21 cellular contexts compared by ENCODE assay signal in genomic region chr18:6819332-6819731, GRCh38.
DNase-seq lines count a peak whose midpoint lies in the region; ATAC-seq, FAIRE-seq and TF ChIP-seq lines count a peak whose summit lies in the region.
"Had no signal": no experiment of that assay in that cellular context is flagged by ENCODE, and none has a peak within 500 bp of the region (broad histone marks: within the 10 kb centered on the region; RNA-seq: fewer than 3 reads in every experiment).

No MANE protein-coding gene starts in this region.

- H3K79me2 ChIP-seq in GM23338 (replicated peaks; ENCODE audit: insufficient read depth) = no peaks in the 10 kb centered on the region

- no peaks in the 10 kb centered on the region for H3F3A ChIP-seq in GM23338 (replicated peaks; ENCODE audit: low read depth)

- no peaks in the 10 kb centered on the region for H3K36me3 ChIP-seq in GM23338 (ENCODE audit: insufficient read depth)
- no peaks in the 10 kb centered on the region for H3K36me3 ChIP-seq in small intestine (ENCODE audit: control insufficient read depth in 2 of 2, insufficient read depth in 2 of 2, low read length in 2 of 2)
- H3K36me3 ChIP-seq: BLaER1 treated with 17β-estradiol and CSF1 and Interleukin-3, amounts not matched to agents 10 nM and 100 nM had no signal

- WGBS in small intestine, 3 donors = 0 to 51% (median 47%) methylated on average over 1 of the region's 1 CpG

- peak; percentile 35; the same call in 2 of the 3 replicates for ATAC-seq in GM23338
- ATAC-seq in effector memory CD8-positive, alpha-beta T cell (replicated peaks) = no peak
- ATAC-seq: A549; CD8-positive, alpha-beta T cell had no signal

- no peak for DNase-seq in GM23338 (ENCODE audit: low spot score)
- DNase-seq in islet precursor cell = peak; percentile 61
- peak; percentile 8 for DNase-seq in small intestine
- no peak for DNase-seq in effector memory CD8-positive, alpha-beta T cell
- no peak for DNase-seq in midbrain (lab: John Stamatoyannopoulos, UW)
- DNase-seq: AML-193; Calu3; CD4-positive, alpha-beta T cell; CD8-positive, alpha-beta T cell; DMS79 treated with DMSO at 0.1 percent for 48 hours; GF-D8 had no signal

- H3K4me1 Mint-ChIP-seq in GM23338 = peaks cover 13% of the 10 kb centered on the region
- H3K4me1 Mint-ChIP-seq in effector memory CD8-positive, alpha-beta T cell (ENCODE audit: low read depth in 2 of 2) = no peaks in the 10 kb centered on the region
- H3K4me1 Mint-ChIP-seq: B cell had no signal

- H3K9me3 ChIP-seq in small intestine (ENCODE audit: control insufficient read depth, low read depth) = no peaks in the 10 kb centered on the region
- H3K9me3 ChIP-seq: A549; BLaER1 treated with 17β-estradiol and CSF1 and Interleukin-3, amounts not matched to agents 10 nM and 100 nM; Caco-2 had no signal

- H3K27me3 Mint-ChIP-seq in GM23338 (ENCODE audit: insufficient read depth, low read depth, poor library complexity) = no peaks in the 10 kb centered on the region
- H3K27me3 Mint-ChIP-seq in effector memory CD8-positive, alpha-beta T cell = no peaks in the 10 kb centered on the region
- H3K27me3 Mint-ChIP-seq: B cell; CD4-positive, alpha-beta T cell had no signal

- no peaks in the 10 kb centered on the region for H3K9me3 Mint-ChIP-seq in GM23338
- H3K9me3 Mint-ChIP-seq in effector memory CD8-positive, alpha-beta T cell = peaks cover 3 to 18% of the 10 kb centered on the region in 2 donors

- no peak overlapping the region for H3K4me3 ChIP-seq in GM23338
- no peak overlapping the region for H3K4me3 ChIP-seq in small intestine (ENCODE audit: low read depth in 1 of 2, low read length in 2 of 2)
- H3K4me3 ChIP-seq: A549; BLaER1 treated with 17β-estradiol and CSF1 and Interleukin-3, amounts not matched to agents 10 nM and 100 nM had no signal

- H3K4me3 Mint-ChIP-seq in GM23338 = no peak overlapping the region
- H3K4me3 Mint-ChIP-seq in effector memory CD8-positive, alpha-beta T cell = no peak overlapping the region
- H3K4me3 Mint-ChIP-seq: B cell; CD4-positive, alpha-beta T cell; CD8-positive, alpha-beta T cell had no signal

- H3K9me2 ChIP-seq in GM23338 (ENCODE audit: insufficient read depth) = no peaks in the 10 kb centered on the region

- no peak overlapping the region for H2AFZ ChIP-seq in GM23338

- no peaks in the 10 kb centered on the region for H3K27me3 ChIP-seq in GM23338 (ENCODE audit: insufficient read depth)
- H3K27me3 ChIP-seq in small intestine (ENCODE audit: control insufficient read depth in 2 of 2, insufficient read depth in 2 of 2, low read length in 2 of 2) = no peaks in the 10 kb centered on the region
- H3K27me3 ChIP-seq: BLaER1 treated with 17β-estradiol and CSF1 and Interleukin-3, amounts not matched to agents 10 nM and 100 nM had no signal

- no peak for FAIRE-seq in small intestine (lab: Jason Lieb, UNC)
- FAIRE-seq: A549, D721Med, G401.6, GM12891, GM19239 had no signal

- no peak overlapping the region for H3K4me2 ChIP-seq in GM23338
- H3K4me2 ChIP-seq: A549; BLaER1 treated with 17β-estradiol and CSF1 and Interleukin-3, amounts not matched to agents 10 nM and 100 nM had no signal

- H3K27ac ChIP-seq in GM23338 (ENCODE audit: low read depth) (no peak overlapping the region), small intestine (ENCODE audit: low read depth in 1 of 2, low read length in 1 of 2) (peak overlapping the region in 1 of 2 donors; percentile 51)
- H3K27ac ChIP-seq: 22Rv1; A549; BLaER1 treated with 17β-estradiol and CSF1 and Interleukin-3, amounts not matched to agents 10 nM and 100 nM; C4-2B had no signal

- TF ChIP-seq CTCF in GM23338 (conservative IDR thresholded peaks at IDR 0.05; ENCODE audit: low read depth in 2 of 2) = no peak

- no peaks in the 10 kb centered on the region for H4K20me1 ChIP-seq in GM23338 (replicated peaks; ENCODE audit: insufficient read depth)
- H4K20me1 ChIP-seq: BLaER1 treated with 17β-estradiol and CSF1 and Interleukin-3, amounts not matched to agents 10 nM and 100 nM had no signal

- H3K36me3 Mint-ChIP-seq in GM23338 (ENCODE audit: low read depth) = no peaks in the 10 kb centered on the region; the same call in 2 of the 3 replicates
- H3K36me3 Mint-ChIP-seq in effector memory CD8-positive, alpha-beta T cell (ENCODE audit: insufficient read depth) = no peaks in the 10 kb centered on the region
- H3K36me3 Mint-ChIP-seq: CD8-positive, alpha-beta T cell had no signal

- no peaks in the 10 kb centered on the region for H3K4me1 ChIP-seq in GM23338 (ENCODE audit: insufficient read depth)
- no peaks in the 10 kb centered on the region for H3K4me1 ChIP-seq in small intestine (ENCODE audit: control insufficient read depth in 2 of 2, insufficient read depth in 1 of 2, low read depth in 1 of 2, low read length in 1 of 2)
- H3K4me1 ChIP-seq: A549; BLaER1 treated with 17β-estradiol and CSF1 and Interleukin-3, amounts not matched to agents 10 nM and 100 nM; Caco-2 had no signal

- H3K27ac Mint-ChIP-seq in GM23338 = no peak overlapping the region
- no peak overlapping the region for H3K27ac Mint-ChIP-seq in effector memory CD8-positive, alpha-beta T cell
- H3K27ac Mint-ChIP-seq: B cell; CD4-positive, alpha-beta T cell; CD8-positive, alpha-beta T cell had no signal

TF ChIP-seq in GM23338, 12 proteins besides CTCF, POLR2A, EP300 and RAD21:
- TF ChIP-seq ZNF331 (CRISPR knock-in tag; IDR thresholded peaks at IDR 0.05; ENCODE audit: low read depth) (no peak), POLR2AphosphoS5 (IDR thresholded peaks at IDR 0.05; ENCODE audit: low read depth) (no peak), NANOG (IDR thresholded peaks at IDR 0.05; ENCODE audit: borderline replicate concordance) (no peak), EZH2phosphoT487 (IDR thresholded peaks at IDR 0.05; ENCODE audit: unreplicated experiment) (no peak)

Comparison
In these comparisons a context has a peak if more than half of its experiments do, and no peak if none do; other contexts are left out.
1. DNase-seq: peak in islet precursor cell (single experiment) and small intestine (single experiment); none in GM23338 (single experiment), effector memory CD8-positive, alpha-beta T cell (0 of 3) and midbrain (single experiment).